In the genomic region with DNA sequence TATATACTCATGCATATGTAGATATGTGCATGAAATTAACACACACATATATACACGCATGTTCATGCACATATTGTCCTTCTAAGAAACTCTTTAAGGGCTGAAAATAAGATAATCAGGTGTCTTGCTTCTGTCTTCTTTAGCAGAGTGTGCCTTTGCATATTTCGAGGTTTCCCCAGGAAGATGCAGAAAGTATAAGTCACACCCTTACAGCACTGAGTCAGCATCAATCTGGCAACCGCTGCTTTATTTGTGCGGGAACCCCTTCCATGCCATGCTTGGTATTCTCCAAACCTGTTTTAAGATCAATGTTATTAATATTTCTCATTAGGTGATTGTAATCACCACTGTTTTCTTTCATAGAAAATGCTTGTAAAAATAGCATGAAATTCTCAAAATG, we compare ENCODE assay signal across 30 cellular contexts.
"Had no signal": no experiment of that assay in that cellular context is flagged by ENCODE, and none has a peak within 500 bp of the region (broad histone marks: within the 10 kb centered on the region; RNA-seq: fewer than 3 reads in every experiment).

No MANE protein-coding gene starts in this region.

- H3K4me3 ChIP-seq: ascending aorta, body of pancreas, breast epithelium, PC-9, SJCRH30, SK-N-MC had no signal

- H2AFZ ChIP-seq: PC-9 had no signal

- DNase-seq: activated CD4-positive, alpha-beta T cell treated with anti-CD3 and anti-CD28 coated beads, Interleukin-2, amount 10 ng/mL, durations not matched to agents 24 days and 14 days; activated CD4-positive, alpha-beta T cell treated with anti-CD3 and anti-CD28 coated beads, Interleukin-2, amount 50 U/mL, for 4 hours; activated CD8-positive, alpha-beta T cell treated with anti-CD3 and anti-CD28 coated beads for 36 hours; activated gamma-delta T cell; activated naive CD4-positive, alpha-beta T cell treated with Interleukin-2 at 50 U/mL for 16 hours; activated naive CD8-positive, alpha-beta T cell treated with anti-CD3 and anti-CD28 coated beads, Interleukin-2, amount 10 ng/mL, durations not matched to agents 7 days and 5 days; activated T-cell treated with anti-CD3 and anti-CD28 coated beads, Interleukin-2, amount 50 U/mL, for 1 hour; activated T-cell treated with anti-CD3 and anti-CD28 coated beads, Interleukin-2, amount 50 U/mL, for 72 hours; amygdala; body of pancreas; Kasumi-1; KG1; NCI-H1092 treated with DMSO at 0.1 percent for 48 hours; NCI-H1417; NCI-H146; NCI-H187; NCI-H2029 treated with DMSO at 0.1 percent for 48 hours; NCI-H2107; NCI-H226; NCI-H446 treated with DMSO at 0.1 percent for 48 hours; NCI-H524; NK-92 treated with Interleukin-12 subunit alpha and Interleukin-12 subunit beta, amount 100 ng/mL, for 24 hours; PC-9; SHP77; SJCRH30; T1000 had no signal

- H3K27me3 ChIP-seq: ascending aorta, body of pancreas, breast epithelium, SJCRH30 had no signal

- H3K36me3 ChIP-seq: ascending aorta, breast epithelium, SJCRH30 had no signal

- H3K9me3 ChIP-seq: ascending aorta, body of pancreas, breast epithelium, SJCRH30 had no signal

- H3K4me2 ChIP-seq: PC-9 had no signal

- ATAC-seq: activated CD8-positive, alpha-beta T cell treated with anti-CD3 and anti-CD28 coated beads for 36 hours; activated T-cell treated with anti-CD3 and anti-CD28 coated beads, Interleukin-2, amount 50 U/mL, for 72 hours; activated T-helper 17 cell treated with anti-CD3 and anti-CD28 coated beads, Interleukin-2, amount 50 U/mL, for 72 hours; body of pancreas had no signal

- H3K27ac ChIP-seq: ascending aorta, body of pancreas, breast epithelium, PC-9, SJCRH30, SK-N-MC had no signal

- H3K4me1 ChIP-seq: ascending aorta, breast epithelium had no signal
